In the genomic region with DNA sequence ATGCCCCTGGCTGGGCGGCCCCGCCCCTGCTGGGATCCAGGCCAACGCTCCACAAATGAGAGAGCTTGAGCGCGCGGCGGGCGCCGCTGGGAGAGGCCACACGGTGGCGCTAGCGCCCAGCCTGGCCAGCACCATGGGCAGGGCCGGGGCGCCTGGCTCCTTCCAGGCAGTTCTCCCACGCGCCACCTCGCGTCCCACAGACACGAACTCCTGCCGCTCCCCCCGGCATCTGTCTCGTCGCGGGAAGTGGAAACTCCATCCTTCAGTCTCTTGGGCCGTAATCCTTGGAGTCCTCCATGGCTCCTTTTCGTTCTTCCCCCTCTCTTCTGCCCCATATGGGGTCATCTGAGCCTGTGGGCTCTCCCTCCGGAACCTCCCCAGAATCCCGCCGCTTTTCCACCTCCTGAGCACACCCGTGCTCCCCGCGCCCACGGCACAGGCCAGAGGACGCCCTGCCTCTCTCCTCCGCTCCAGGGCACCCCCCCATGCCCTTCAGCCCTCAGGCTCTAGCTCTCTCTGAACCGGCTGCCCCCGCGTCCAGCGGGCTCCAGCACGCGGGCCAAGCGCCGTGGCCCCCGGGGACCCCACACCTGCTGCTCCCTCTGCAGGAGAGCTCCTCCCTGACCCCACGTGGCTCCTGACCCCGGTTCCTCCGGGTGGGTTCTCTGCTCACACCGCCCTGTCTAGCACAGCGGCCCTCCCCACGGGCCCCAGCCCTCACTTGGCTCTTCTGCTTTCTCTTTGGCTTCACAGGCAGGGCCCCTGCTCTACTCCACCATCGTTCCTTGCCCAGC, we compare ENCODE assay signal across 2 cellular contexts.
A peak's percentile ranks its signal among the peaks of the same experiment; 100 is the strongest.
TF ChIP-seq lines count a peak whose summit lies in the region.

No MANE protein-coding gene starts in this region.

TF ChIP-seq in HEK293, 187 proteins besides CTCF, POLR2A, EP300 and RAD21 (continues in another document):
- TF ChIP-seq, protein P1, sequence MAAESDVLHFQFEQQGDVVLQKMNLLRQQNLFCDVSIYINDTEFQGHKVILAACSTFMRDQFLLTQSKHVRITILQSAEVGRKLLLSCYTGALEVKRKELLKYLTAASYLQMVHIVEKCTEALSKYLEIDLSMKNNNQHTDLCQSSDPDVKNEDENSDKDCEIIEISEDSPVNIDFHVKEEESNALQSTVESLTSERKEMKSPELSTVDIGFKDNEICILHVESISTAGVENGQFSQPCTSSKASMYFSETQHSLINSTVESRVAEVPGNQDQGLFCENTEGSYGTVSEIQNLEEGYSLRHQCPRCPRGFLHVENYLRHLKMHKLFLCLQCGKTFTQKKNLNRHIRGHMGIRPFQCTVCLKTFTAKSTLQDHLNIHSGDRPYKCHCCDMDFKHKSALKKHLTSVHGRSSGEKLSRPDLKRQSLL (tag by site-specific recombination; IDR thresholded peaks at IDR 0.05) = peak; percentile 7
- no peak for TF ChIP-seq ZNF169 (tag by site-specific recombination; IDR thresholded peaks at IDR 0.05)
- TF ChIP-seq, protein P2, sequence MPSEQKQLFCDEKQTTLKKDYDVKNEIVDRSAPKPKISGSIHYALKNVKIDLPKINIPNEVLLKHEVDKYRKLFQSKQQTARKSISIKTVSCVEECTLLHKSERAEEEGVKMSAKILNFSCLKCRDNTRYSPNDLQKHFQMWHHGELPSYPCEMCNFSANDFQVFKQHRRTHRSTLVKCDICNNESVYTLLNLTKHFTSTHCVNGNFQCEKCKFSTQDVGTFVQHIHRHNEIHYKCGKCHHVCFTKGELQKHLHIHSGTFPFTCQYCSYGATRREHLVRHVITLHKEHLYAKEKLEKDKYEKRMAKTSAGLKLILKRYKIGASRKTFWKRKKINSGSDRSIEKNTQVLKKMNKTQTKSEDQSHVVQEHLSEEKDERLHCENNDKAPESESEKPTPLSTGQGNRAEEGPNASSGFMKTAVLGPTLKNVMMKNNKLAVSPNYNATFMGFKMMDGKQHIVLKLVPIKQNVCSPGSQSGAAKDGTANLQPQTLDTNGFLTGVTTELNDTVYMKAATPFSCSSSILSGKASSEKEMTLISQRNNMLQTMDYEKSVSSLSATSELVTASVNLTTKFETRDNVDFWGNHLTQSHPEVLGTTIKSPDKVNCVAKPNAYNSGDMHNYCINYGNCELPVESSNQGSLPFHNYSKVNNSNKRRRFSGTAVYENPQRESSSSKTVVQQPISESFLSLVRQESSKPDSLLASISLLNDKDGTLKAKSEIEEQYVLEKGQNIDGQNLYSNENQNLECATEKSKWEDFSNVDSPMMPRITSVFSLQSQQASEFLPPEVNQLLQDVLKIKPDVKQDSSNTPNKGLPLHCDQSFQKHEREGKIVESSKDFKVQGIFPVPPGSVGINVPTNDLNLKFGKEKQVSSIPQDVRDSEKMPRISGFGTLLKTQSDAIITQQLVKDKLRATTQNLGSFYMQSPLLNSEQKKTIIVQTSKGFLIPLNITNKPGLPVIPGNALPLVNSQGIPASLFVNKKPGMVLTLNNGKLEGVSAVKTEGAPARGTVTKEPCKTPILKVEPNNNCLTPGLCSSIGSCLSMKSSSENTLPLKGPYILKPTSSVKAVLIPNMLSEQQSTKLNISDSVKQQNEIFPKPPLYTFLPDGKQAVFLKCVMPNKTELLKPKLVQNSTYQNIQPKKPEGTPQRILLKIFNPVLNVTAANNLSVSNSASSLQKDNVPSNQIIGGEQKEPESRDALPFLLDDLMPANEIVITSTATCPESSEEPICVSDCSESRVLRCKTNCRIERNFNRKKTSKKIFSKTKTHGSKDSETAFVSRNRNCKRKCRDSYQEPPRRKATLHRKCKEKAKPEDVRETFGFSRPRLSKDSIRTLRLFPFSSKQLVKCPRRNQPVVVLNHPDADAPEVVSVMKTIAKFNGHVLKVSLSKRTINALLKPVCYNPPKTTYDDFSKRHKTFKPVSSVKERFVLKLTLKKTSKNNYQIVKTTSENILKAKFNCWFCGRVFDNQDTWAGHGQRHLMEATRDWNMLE (tag by site-specific recombination; conservative IDR thresholded peaks at IDR 0.05; ENCODE audit: low read depth) = no peak
- TF ChIP-seq ZNF140 (tag by site-specific recombination; IDR thresholded peaks at IDR 0.05) = no peak
- no peak for TF ChIP-seq ZBTB20 (tag by site-specific recombination; IDR thresholded peaks at IDR 0.05)
- TF ChIP-seq ZNF391 (tag by site-specific recombination; IDR thresholded peaks at IDR 0.05; ENCODE audit: borderline replicate concordance, low read depth) = no peak
- TF ChIP-seq ZNF623 (tag by site-specific recombination; IDR thresholded peaks at IDR 0.05) = no peak
- TF ChIP-seq, protein P3, sequence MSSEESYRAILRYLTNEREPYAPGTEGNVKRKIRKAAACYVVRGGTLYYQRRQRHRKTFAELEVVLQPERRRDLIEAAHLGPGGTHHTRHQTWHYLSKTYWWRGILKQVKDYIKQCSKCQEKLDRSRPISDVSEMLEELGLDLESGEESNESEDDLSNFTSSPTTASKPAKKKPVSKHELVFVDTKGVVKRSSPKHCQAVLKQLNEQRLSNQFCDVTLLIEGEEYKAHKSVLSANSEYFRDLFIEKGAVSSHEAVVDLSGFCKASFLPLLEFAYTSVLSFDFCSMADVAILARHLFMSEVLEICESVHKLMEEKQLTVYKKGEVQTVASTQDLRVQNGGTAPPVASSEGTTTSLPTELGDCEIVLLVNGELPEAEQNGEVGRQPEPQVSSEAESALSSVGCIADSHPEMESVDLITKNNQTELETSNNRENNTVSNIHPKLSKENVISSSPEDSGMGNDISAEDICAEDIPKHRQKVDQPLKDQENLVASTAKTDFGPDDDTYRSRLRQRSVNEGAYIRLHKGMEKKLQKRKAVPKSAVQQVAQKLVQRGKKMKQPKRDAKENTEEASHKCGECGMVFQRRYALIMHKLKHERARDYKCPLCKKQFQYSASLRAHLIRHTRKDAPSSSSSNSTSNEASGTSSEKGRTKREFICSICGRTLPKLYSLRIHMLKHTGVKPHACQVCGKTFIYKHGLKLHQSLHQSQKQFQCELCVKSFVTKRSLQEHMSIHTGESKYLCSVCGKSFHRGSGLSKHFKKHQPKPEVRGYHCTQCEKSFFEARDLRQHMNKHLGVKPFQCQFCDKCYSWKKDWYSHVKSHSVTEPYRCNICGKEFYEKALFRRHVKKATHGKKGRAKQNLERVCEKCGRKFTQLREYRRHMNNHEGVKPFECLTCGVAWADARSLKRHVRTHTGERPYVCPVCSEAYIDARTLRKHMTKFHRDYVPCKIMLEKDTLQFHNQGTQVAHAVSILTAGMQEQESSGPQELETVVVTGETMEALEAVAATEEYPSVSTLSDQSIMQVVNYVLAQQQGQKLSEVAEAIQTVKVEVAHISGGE (tag by site-specific recombination; conservative IDR thresholded peaks at IDR 0.05; ENCODE audit: low read depth) = no peak
- no peak for TF ChIP-seq ZNF473 (tag by site-specific recombination; IDR thresholded peaks at IDR 0.05)
- TF ChIP-seq ZNF221 (tag by site-specific recombination; IDR thresholded peaks at IDR 0.05; ENCODE audit: borderline replicate concordance) = no peak
- no peak for TF ChIP-seq ZNF416 (tag by site-specific recombination; IDR thresholded peaks at IDR 0.05)
- TF ChIP-seq, protein P4, sequence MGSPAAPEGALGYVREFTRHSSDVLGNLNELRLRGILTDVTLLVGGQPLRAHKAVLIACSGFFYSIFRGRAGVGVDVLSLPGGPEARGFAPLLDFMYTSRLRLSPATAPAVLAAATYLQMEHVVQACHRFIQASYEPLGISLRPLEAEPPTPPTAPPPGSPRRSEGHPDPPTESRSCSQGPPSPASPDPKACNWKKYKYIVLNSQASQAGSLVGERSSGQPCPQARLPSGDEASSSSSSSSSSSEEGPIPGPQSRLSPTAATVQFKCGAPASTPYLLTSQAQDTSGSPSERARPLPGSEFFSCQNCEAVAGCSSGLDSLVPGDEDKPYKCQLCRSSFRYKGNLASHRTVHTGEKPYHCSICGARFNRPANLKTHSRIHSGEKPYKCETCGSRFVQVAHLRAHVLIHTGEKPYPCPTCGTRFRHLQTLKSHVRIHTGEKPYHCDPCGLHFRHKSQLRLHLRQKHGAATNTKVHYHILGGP (tag by site-specific recombination; IDR thresholded peaks at IDR 0.05) = no peak

TF ChIP-seq in K562, 482 proteins besides CTCF, POLR2A, EP300 and RAD21 (continues in another document):
- TF ChIP-seq, protein P5, sequence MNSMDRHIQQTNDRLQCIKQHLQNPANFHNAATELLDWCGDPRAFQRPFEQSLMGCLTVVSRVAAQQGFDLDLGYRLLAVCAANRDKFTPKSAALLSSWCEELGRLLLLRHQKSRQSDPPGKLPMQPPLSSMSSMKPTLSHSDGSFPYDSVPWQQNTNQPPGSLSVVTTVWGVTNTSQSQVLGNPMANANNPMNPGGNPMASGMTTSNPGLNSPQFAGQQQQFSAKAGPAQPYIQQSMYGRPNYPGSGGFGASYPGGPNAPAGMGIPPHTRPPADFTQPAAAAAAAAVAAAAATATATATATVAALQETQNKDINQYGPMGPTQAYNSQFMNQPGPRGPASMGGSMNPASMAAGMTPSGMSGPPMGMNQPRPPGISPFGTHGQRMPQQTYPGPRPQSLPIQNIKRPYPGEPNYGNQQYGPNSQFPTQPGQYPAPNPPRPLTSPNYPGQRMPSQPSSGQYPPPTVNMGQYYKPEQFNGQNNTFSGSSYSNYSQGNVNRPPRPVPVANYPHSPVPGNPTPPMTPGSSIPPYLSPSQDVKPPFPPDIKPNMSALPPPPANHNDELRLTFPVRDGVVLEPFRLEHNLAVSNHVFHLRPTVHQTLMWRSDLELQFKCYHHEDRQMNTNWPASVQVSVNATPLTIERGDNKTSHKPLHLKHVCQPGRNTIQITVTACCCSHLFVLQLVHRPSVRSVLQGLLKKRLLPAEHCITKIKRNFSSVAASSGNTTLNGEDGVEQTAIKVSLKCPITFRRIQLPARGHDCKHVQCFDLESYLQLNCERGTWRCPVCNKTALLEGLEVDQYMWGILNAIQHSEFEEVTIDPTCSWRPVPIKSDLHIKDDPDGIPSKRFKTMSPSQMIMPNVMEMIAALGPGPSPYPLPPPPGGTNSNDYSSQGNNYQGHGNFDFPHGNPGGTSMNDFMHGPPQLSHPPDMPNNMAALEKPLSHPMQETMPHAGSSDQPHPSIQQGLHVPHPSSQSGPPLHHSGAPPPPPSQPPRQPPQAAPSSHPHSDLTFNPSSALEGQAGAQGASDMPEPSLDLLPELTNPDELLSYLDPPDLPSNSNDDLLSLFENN (IDR thresholded peaks at IDR 0.05; ENCODE audit: low read depth in 2 of 2, low read length in 2 of 2) = 0 out of 4 replicates have a peak, but pooled peaks of 1 of the 2 experiments have one; percentile 29
- TF ChIP-seq ZNF12 (CRISPR knock-in tag; IDR thresholded peaks at IDR 0.05) (0 out of 2 replicates have a peak, but pooled peaks have one; percentile 38), BCL6 (CRISPR knock-in tag; IDR thresholded peaks at IDR 0.05) (no peak), ZNF316 (IDR thresholded peaks at IDR 0.05) (no peak), ETV5 (CRISPR knock-in tag; IDR thresholded peaks at IDR 0.05; ENCODE audit: low read depth) (0 out of 2 replicates have a peak, but pooled peaks have one; percentile 25), EWSR1 (IDR thresholded peaks at IDR 0.05; ENCODE audit: borderline replicate concordance, low read depth, partially characterized antibody) (no peak), CXXC5 (CRISPR knock-in tag; IDR thresholded peaks at IDR 0.05) (peak; percentile 68), CREM (IDR thresholded peaks at IDR 0.05; ENCODE audit: low read depth) (peak; percentile 35; the same call in 1 of the 2 replicates), PRMT5 (CRISPR knock-in tag; IDR thresholded peaks at IDR 0.05) (no peak), TBP (optimal IDR thresholded peaks at IDR 0.05; ENCODE audit: low read depth, low read length) (no peak), ZNF324 (CRISPR knock-in tag; IDR thresholded peaks at IDR 0.05) (no peak), L3MBTL2 (IDR thresholded peaks at IDR 0.05) (peak; percentile 52; the same call in 1 of the 2 replicates), JUND (IDR thresholded peaks at IDR 0.05; ENCODE audit: borderline replicate concordance, low read depth, low read length) (peak; percentile 42; the same call in 1 of the 2 replicates), JUND (tag; IDR thresholded peaks at IDR 0.05; ENCODE audit: borderline replicate concordance, low read depth, low read length) (no peak; the same call in 2 of the 3 replicates), ATF7 (IDR thresholded peaks at IDR 0.05) (peak; percentile 75; the same call in 1 of the 2 replicates), FUS (optimal IDR thresholded peaks at IDR 0.05; ENCODE audit: low read depth, low read length) (peak; percentile 46), FOXK2 (conservative IDR thresholded peaks at IDR 0.05 in 1 of 2, IDR thresholded peaks at IDR 0.05 in 1 of 2; ENCODE audit: low read depth in 2 of 2) (peak in 1 of 2 experiments; percentile 71; a peak in 1 of 4 replicates), MYC (IDR thresholded peaks at IDR 0.05; ENCODE audit: low read depth, low read length) (peak; percentile 70), MYC (CRISPR knock-in tag; IDR thresholded peaks at IDR 0.05; ENCODE audit: borderline replicate concordance, low read depth) (no peak), NFIC (IDR thresholded peaks at IDR 0.05) (peak; percentile 62), HNRNPL (IDR thresholded peaks at IDR 0.05; ENCODE audit: low read depth, low read length) (0 out of 2 replicates have a peak, but pooled peaks have one; percentile 30), EGR1 (conservative IDR thresholded peaks at IDR 0.05) (0 out of 2 replicates have a peak, but pooled peaks have one; percentile 31), HMGN3 (IDR thresholded peaks at IDR 0.05; ENCODE audit: borderline replicate concordance, extremely low read depth, insufficient read length, low read depth, low read length) (peak; percentile 83), XRCC5 (IDR thresholded peaks at IDR 0.05; ENCODE audit: low read depth, low read length) (peak; percentile 87; the same call in 1 of the 2 replicates), SMAD4 (CRISPR knock-in tag; conservative IDR thresholded peaks at IDR 0.05) (peak; percentile 59; the same call in 1 of the 2 replicates), CTBP1 (IDR thresholded peaks at IDR 0.05; ENCODE audit: borderline replicate concordance) (peak; percentile 43; the same call in 1 of the 2 replicates), PCBP1 (IDR thresholded peaks at IDR 0.05; ENCODE audit: low read depth, low read length, poor library complexity, severe bottlenecking) (peak; percentile 45)
- TF ChIP-seq, protein P6, sequence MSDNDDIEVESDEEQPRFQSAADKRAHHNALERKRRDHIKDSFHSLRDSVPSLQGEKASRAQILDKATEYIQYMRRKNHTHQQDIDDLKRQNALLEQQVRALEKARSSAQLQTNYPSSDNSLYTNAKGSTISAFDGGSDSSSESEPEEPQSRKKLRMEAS (CRISPR knock-in tag; IDR thresholded peaks at IDR 0.05) = 0 out of 2 replicates have a peak, but pooled peaks have one; percentile 17
